31 cellular contexts compared by ENCODE assay signal in genomic region chr18:57697434-57697833, GRCh38.
DNase-seq lines count a peak whose midpoint lies in the region; ATAC-seq and TF ChIP-seq lines count a peak whose summit lies in the region.
"Had no signal": no experiment of that assay in that cellular context is flagged by ENCODE, and none has a peak within 500 bp of the region (broad histone marks: within the 10 kb centered on the region; RNA-seq: fewer than 3 reads in every experiment).

No MANE protein-coding gene starts in this region.

- H3K9me3 ChIP-seq in left ventricle myocardium inferior (replicated peaks) (no peaks in the 10 kb centered on the region), lower lobe of right lung (no peaks in the 10 kb centered on the region)
- H3K9me3 ChIP-seq: A549, adrenal gland, body of pancreas, gastroesophageal sphincter had no signal

- H3K27me3 ChIP-seq in left ventricle myocardium inferior (ENCODE audit: low read depth) (no peaks in the 10 kb centered on the region), lower lobe of right lung (ENCODE audit: low read depth) (no peaks in the 10 kb centered on the region)
- H3K27me3 ChIP-seq: adrenal gland, body of pancreas, dorsolateral prefrontal cortex, gastroesophageal sphincter had no signal

- ATAC-seq in Right ventricle myocardium superior (ENCODE audit: poor library complexity) (peak; percentile 82), lower lobe of right lung (no peak), HG02884 (IDR thresholded peaks at IDR 0.05; ENCODE audit: unreplicated experiment) (no peak)
- ATAC-seq: A549; body of pancreas; gastroesophageal sphincter; left lobe of liver; stimulated activated effector memory CD8-positive, alpha-beta T cell treated with anti-CD3 and anti-CD28 coated beads, Interleukin-12 subunit alpha, Interleukin-12 subunit beta, amount 100 ng/mL, for 72 hours had no signal

- DNase-seq in Right ventricle myocardium superior (peak; percentile 47), cardiac septum (ENCODE audit: low spot score) (no peak), left ventricle myocardium inferior (no peak), osteocyte (ENCODE audit: extremely low spot score, unreplicated experiment) (no peak), GM20000 (ENCODE audit: low spot score) (no peak), lower lobe of right lung (no peak)
- no peak for DNase-seq in activated CD8-positive, alpha-beta memory T cell treated with anti-CD3 and anti-CD28 coated beads, Interleukin-2, amount 50 U/mL, for 4 hours
- DNase-seq: activated CD4-positive, alpha-beta memory T cell treated with anti-CD3 and anti-CD28 coated beads, Interleukin-2, amount 10 ng/mL, durations not matched to agents 7 days and 5 days; activated CD4-positive, alpha-beta T cell treated with anti-CD3 and anti-CD28 coated beads for 1 hour; activated naive CD4-positive, alpha-beta T cell treated with anti-CD3 and anti-CD28 coated beads for 36 hours; adrenal gland; body of pancreas; CD4-positive, alpha-beta memory T cell; cerebellar nuclear complex; DND-41; dorsolateral prefrontal cortex; GOT3; hypothalamus; KG1; NCI-H1105 treated with DMSO at 0.1 percent for 48 hours; NCI-H187 treated with DMSO at 0.1 percent for 48 hours; NCI-H82; stimulated activated CD4-positive, alpha-beta T cell treated with anti-CD3 and anti-CD28 coated beads, Interleukin-15, amount 100 ng/mL, for 24 hours; substantia nigra had no signal

- H3K9me3 Mint-ChIP-seq in osteocyte (ENCODE audit: unreplicated experiment) = no peaks in the 10 kb centered on the region
- H3K9me3 Mint-ChIP-seq: activated CD4-positive, alpha-beta memory T cell treated with anti-CD3 and anti-CD28 coated beads, Interleukin-2, amount 10 ng/mL, durations not matched to agents 7 days and 5 days; stimulated activated effector memory CD8-positive, alpha-beta T cell treated with anti-CD3 and anti-CD28 coated beads, Interleukin-12 subunit alpha, Interleukin-12 subunit beta, amount 100 ng/mL, for 72 hours had no signal

- H3K4me1 Mint-ChIP-seq in osteocyte (ENCODE audit: unreplicated experiment) = peaks cover 25% of the 10 kb centered on the region
- H3K4me1 Mint-ChIP-seq: activated CD4-positive, alpha-beta memory T cell treated with anti-CD3 and anti-CD28 coated beads, Interleukin-2, amount 10 ng/mL, durations not matched to agents 7 days and 5 days; stimulated activated effector memory CD8-positive, alpha-beta T cell treated with anti-CD3 and anti-CD28 coated beads, Interleukin-12 subunit alpha, Interleukin-12 subunit beta, amount 100 ng/mL, for 72 hours had no signal

- no peak overlapping the region for H3K4me3 Mint-ChIP-seq in osteocyte (ENCODE audit: unreplicated experiment)
- H3K4me3 Mint-ChIP-seq: activated CD4-positive, alpha-beta memory T cell treated with anti-CD3 and anti-CD28 coated beads, Interleukin-2, amount 10 ng/mL, durations not matched to agents 7 days and 5 days; activated naive CD4-positive, alpha-beta T cell treated with anti-CD3 and anti-CD28 coated beads for 36 hours; B cell; CD4-positive, alpha-beta memory T cell; stimulated activated effector memory CD8-positive, alpha-beta T cell treated with anti-CD3 and anti-CD28 coated beads, Interleukin-12 subunit alpha, Interleukin-12 subunit beta, amount 100 ng/mL, for 72 hours; T-helper 2 cell treated with Interferon-gamma antibody and Interleukin-4, amounts not matched to agents 5 μg/mL and 100 μg/mL, for 36 hours had no signal

- H3K36me3 ChIP-seq in left ventricle myocardium inferior = peaks cover 28% of the 10 kb centered on the region
- H3K36me3 ChIP-seq in lower lobe of right lung = peaks cover 41% of the 10 kb centered on the region
- H3K36me3 ChIP-seq: adrenal gland had no signal

- H3K4me3 ChIP-seq in left ventricle myocardium inferior = no peak overlapping the region
- no peak overlapping the region for H3K4me3 ChIP-seq in lower lobe of right lung
- H3K4me3 ChIP-seq: A549, adrenal gland, body of pancreas, dorsolateral prefrontal cortex, gastroesophageal sphincter had no signal

- peak overlapping the region; percentile 67 for H3K27ac ChIP-seq in left ventricle myocardium inferior (replicated peaks)
- no peak overlapping the region for H3K27ac ChIP-seq in lower lobe of right lung
- H3K27ac ChIP-seq: A549, body of pancreas, dorsolateral prefrontal cortex had no signal

- intact Hi-C loops in Right ventricle myocardium superior (cut with DNase I) (no loop called here), cardiac septum (cut with DNase I) (no loop called here), left ventricle myocardium inferior (cut with micrococcal nuclease) (no loop called here), lower lobe of right lung (cut with DNase I) (no loop called here)

- H3K27me3 Mint-ChIP-seq in osteocyte (ENCODE audit: unreplicated experiment) = no peaks in the 10 kb centered on the region
- H3K27me3 Mint-ChIP-seq: activated CD4-positive, alpha-beta memory T cell treated with anti-CD3 and anti-CD28 coated beads, Interleukin-2, amount 10 ng/mL, durations not matched to agents 7 days and 5 days; B cell; CD4-positive, alpha-beta memory T cell had no signal

- peak overlapping the region; percentile 19 for H3K27ac Mint-ChIP-seq in osteocyte (ENCODE audit: unreplicated experiment)
- H3K27ac Mint-ChIP-seq: activated CD4-positive, alpha-beta memory T cell treated with anti-CD3 and anti-CD28 coated beads, Interleukin-2, amount 10 ng/mL, durations not matched to agents 7 days and 5 days; activated naive CD4-positive, alpha-beta T cell treated with anti-CD3 and anti-CD28 coated beads for 36 hours; B cell; CD4-positive, alpha-beta memory T cell; stimulated activated effector memory CD8-positive, alpha-beta T cell treated with anti-CD3 and anti-CD28 coated beads, Interleukin-12 subunit alpha, Interleukin-12 subunit beta, amount 100 ng/mL, for 72 hours; T-helper 2 cell treated with Interferon-gamma antibody and Interleukin-4, amounts not matched to agents 5 μg/mL and 100 μg/mL, for 36 hours had no signal

- TF ChIP-seq CTCF in left ventricle myocardium inferior (IDR thresholded peaks at IDR 0.05; ENCODE audit: borderline replicate concordance) (no peak), osteocyte (IDR thresholded peaks at IDR 0.05) (no peak), GM20000 (IDR thresholded peaks at IDR 0.05; ENCODE audit: extremely low read depth, missing control alignments) (no peak), lower lobe of right lung (IDR thresholded peaks at IDR 0.05) (no peak)

- H3K4me1 ChIP-seq in left ventricle myocardium inferior (peaks cover 23% of the 10 kb centered on the region), lower lobe of right lung (peaks cover 5% of the 10 kb centered on the region)

- H3K36me3 Mint-ChIP-seq in osteocyte (ENCODE audit: unreplicated experiment) = peaks cover 31% of the 10 kb centered on the region
- H3K36me3 Mint-ChIP-seq: stimulated activated effector memory CD8-positive, alpha-beta T cell treated with anti-CD3 and anti-CD28 coated beads, Interleukin-12 subunit alpha, Interleukin-12 subunit beta, amount 100 ng/mL, for 72 hours had no signal
